10 cellular contexts compared by ENCODE assay signal in genomic region chr17:31560836-31561235, GRCh38.
DNase-seq lines count a peak whose midpoint lies in the region; ATAC-seq and TF ChIP-seq lines count a peak whose summit lies in the region.
"Had no signal": no experiment of that assay in that cellular context is flagged by ENCODE, and none has a peak within 500 bp of the region (broad histone marks: within the 10 kb centered on the region; RNA-seq: fewer than 3 reads in every experiment).

No MANE protein-coding gene starts in this region.

- ATAC-seq in left lung (no peak), thoracic aorta (ENCODE audit: insufficient number of reproducible peaks, low FRiP score, low read depth) (no peak), HG02885 (IDR thresholded peaks at IDR 0.05; ENCODE audit: poor library complexity, unreplicated experiment) (no peak), GM19035 (IDR thresholded peaks at IDR 0.05; ENCODE audit: unreplicated experiment) (no peak)

- H3K4me1 Mint-ChIP-seq in brain = peaks cover 32% of the 10 kb centered on the region

- H3K27me3 Mint-ChIP-seq in brain = peaks cover 74% of the 10 kb centered on the region

- H3K27ac Mint-ChIP-seq in brain = peak overlapping the region in 2 of 5 experiments; percentile 34 to 54

- peak; percentile 31 for DNase-seq in DMS 273 (lab: John Stamatoyannopoulos, UW; ENCODE audit: unreplicated experiment)
- no peak for DNase-seq in DMS 273 treated with DMSO at 0.1 percent for 48 hours (lab: John Stamatoyannopoulos, UW)
- DNase-seq in left lung = no peak
- no peak for DNase-seq in thoracic aorta (ENCODE audit: low spot score)
- DNase-seq in activated CD4-positive, CD25-positive, alpha-beta regulatory T cell (lab: John Stamatoyannopoulos, UW) = no peak
- DNase-seq: 8988T; activated CD4-positive, alpha-beta T cell treated with anti-CD3 and anti-CD28 coated beads for 48 hours had no signal

- TF ChIP-seq CTCF in brain (conservative IDR thresholded peaks at IDR 0.05) = no peak
- no peak for TF ChIP-seq CTCF in left lung (IDR thresholded peaks at IDR 0.05)
- TF ChIP-seq CTCF in thoracic aorta (IDR thresholded peaks at IDR 0.05) = no peak

- H3K27ac ChIP-seq in left lung (peak overlapping the region; percentile 28 to 90), thoracic aorta (peak overlapping the region; percentile 93 to 97)

- H3K4me1 ChIP-seq in left lung = peaks cover 16 to 63% of the 10 kb centered on the region in 2 donors
- peaks cover 36 to 58% of the 10 kb centered on the region in 2 donors for H3K4me1 ChIP-seq in thoracic aorta (ENCODE audit: control insufficient read depth in 1 of 2, low read depth in 2 of 2)

- intact Hi-C loops in left lung (cut with DNase I) = no loop called here

- H3K9me3 ChIP-seq in left lung = no peaks in the 10 kb centered on the region
- H3K9me3 ChIP-seq in thoracic aorta = no peaks in the 10 kb centered on the region

- H3K27me3 ChIP-seq in left lung = peaks cover 0 to 13% of the 10 kb centered on the region in 2 donors
- no peaks in the 10 kb centered on the region for H3K27me3 ChIP-seq in thoracic aorta (replicated peaks; ENCODE audit: insufficient read depth)

- H3K36me3 Mint-ChIP-seq in brain = no peaks in the 10 kb centered on the region

- H3K4me3 ChIP-seq in left lung (peak overlapping the region in 1 of 2 donors; percentile 65), thoracic aorta (peak overlapping the region; percentile 96)

- H3K36me3 ChIP-seq in left lung (no peaks in the 10 kb centered on the region), thoracic aorta (peaks cover 2% of the 10 kb centered on the region)

- peaks cover 0 to 10% (median 0%) of the 10 kb centered on the region in 5 experiments for H3K9me3 Mint-ChIP-seq in brain

- peak overlapping the region; percentile 76 to 85 (median 77) for H3K4me3 Mint-ChIP-seq in brain
